In genomic region chr5:132979976-132980375, GRCh38 we compare ENCODE assay signal across 27 cellular contexts.
"Had no signal": no experiment of that assay in that cellular context is flagged by ENCODE, and none has a peak within 500 bp of the region (broad histone marks: within the 10 kb centered on the region; RNA-seq: fewer than 3 reads in every experiment).

No MANE protein-coding gene starts in this region.

- H3K9me3 ChIP-seq: neutrophil, pancreas, prostate gland, right lobe of liver, thoracic aorta, thyroid gland, vagina had no signal

- H3K4me3 Mint-ChIP-seq: naive thymus-derived CD8-positive, alpha-beta T cell; natural killer cell treated with Interleukin-12 subunit alpha and Interleukin-12 subunit beta and Interleukin-15 and Interleukin-18, amount 100 ng/mL, for 72 hours; nephron progenitor cell; neural crest cell; stimulated activated effector memory CD8-positive, alpha-beta T cell treated with anti-CD3 and anti-CD28 coated beads, Interleukin-12 subunit alpha, Interleukin-12 subunit beta, amount 100 ng/mL, for 72 hours; stimulated activated naive B cell treated with anti-CD40 and anti-IgM and Interleukin-4, amounts not matched to agents 10 μg/mL and 1 μg/mL and 100 μg/mL, for 72 hours; stimulated activated naive CD8-positive, alpha-beta T cell treated with anti-CD3 and anti-CD28 coated beads, Interleukin-15, Interleukin-2, amounts not matched to agents 100 ng/mL and 50 ng/mL, for 24 hours had no signal

- H3K27ac ChIP-seq: neutrophil, pancreas, prostate gland, right lobe of liver, sigmoid colon, stomach, thoracic aorta, thyroid gland, tibial nerve, upper lobe of left lung, vagina had no signal

- H3K36me3 Mint-ChIP-seq: stimulated activated effector memory CD8-positive, alpha-beta T cell treated with anti-CD3 and anti-CD28 coated beads, Interleukin-12 subunit alpha, Interleukin-12 subunit beta, amount 100 ng/mL, for 72 hours had no signal

- H3K27me3 Mint-ChIP-seq: natural killer cell treated with Interleukin-12 subunit alpha and Interleukin-12 subunit beta and Interleukin-15 and Interleukin-18, amount 100 ng/mL, for 72 hours; stimulated activated naive B cell treated with anti-CD40 and anti-IgM and Interleukin-4, amounts not matched to agents 10 μg/mL and 1 μg/mL and 100 μg/mL, for 72 hours; stimulated activated naive CD8-positive, alpha-beta T cell treated with anti-CD3 and anti-CD28 coated beads, Interleukin-15, Interleukin-2, amounts not matched to agents 100 ng/mL and 50 ng/mL, for 24 hours had no signal

- H3K27me3 ChIP-seq: neutrophil, pancreas, right lobe of liver, sigmoid colon, stomach, thyroid gland, tibial nerve, upper lobe of left lung, vagina had no signal

- H3K4me1 ChIP-seq: pancreas, prostate gland, right lobe of liver, sigmoid colon, stomach, thyroid gland, tibial nerve, upper lobe of left lung, vagina had no signal

- ATAC-seq: naive thymus-derived CD8-positive, alpha-beta T cell; natural killer cell treated with Interleukin-12 subunit alpha and Interleukin-12 subunit beta and Interleukin-15 and Interleukin-18, amount 100 ng/mL, for 72 hours; right cardiac atrium; stimulated activated effector memory CD8-positive, alpha-beta T cell treated with anti-CD3 and anti-CD28 coated beads, Interleukin-12 subunit alpha, Interleukin-12 subunit beta, amount 100 ng/mL, for 72 hours had no signal

- H3K4me3 ChIP-seq: pancreas, prostate gland, right lobe of liver, sigmoid colon, stomach, thoracic aorta, thyroid gland, tibial nerve, upper lobe of left lung, vagina had no signal

- DNase-seq: naive thymus-derived CD8-positive, alpha-beta T cell; nephron progenitor cell; nucleus accumbens; pancreas; right cardiac atrium; right lobe of liver; sigmoid colon; small intestine; stimulated activated CD4-positive, alpha-beta T cell treated with anti-CD3 and anti-CD28 coated beads, Interleukin-15, amount 100 ng/mL, for 24 hours; stimulated activated CD4-positive, alpha-beta T cell treated with anti-CD3 and anti-CD28 coated beads, Interleukin-2, amount 100 ng/mL, for 24 hours; stimulated activated CD4-positive, alpha-beta T cell treated with anti-CD3 and anti-CD28 coated beads, Interleukin-2, amount 100 ng/mL, for 48 hours; stimulated activated CD4-positive, alpha-beta T cell treated with anti-CD3 and anti-CD28 coated beads, Interleukin-4, amount 100 ng/mL, for 24 hours; stimulated activated naive B cell treated with anti-CD40 and anti-IgM and Interleukin-4, amounts not matched to agents 10 μg/mL and 1 μg/mL and 100 μg/mL, for 72 hours; stimulated activated naive CD4-positive, alpha-beta T cell treated with Interleukin-2 at 50 U/mL for 16 hours; stomach; thyroid gland; upper lobe of left lung had no signal

- H3K9me3 Mint-ChIP-seq: natural killer cell treated with Interleukin-12 subunit alpha and Interleukin-12 subunit beta and Interleukin-15 and Interleukin-18, amount 100 ng/mL, for 72 hours; stimulated activated naive CD8-positive, alpha-beta T cell treated with anti-CD3 and anti-CD28 coated beads, Interleukin-15, Interleukin-2, amounts not matched to agents 100 ng/mL and 50 ng/mL, for 24 hours had no signal

- FAIRE-seq: pancreas, small intestine, urothelium cell line had no signal

- H3K4me1 Mint-ChIP-seq: naive thymus-derived CD8-positive, alpha-beta T cell; nephron progenitor cell; neural crest cell; stimulated activated effector memory CD8-positive, alpha-beta T cell treated with anti-CD3 and anti-CD28 coated beads, Interleukin-12 subunit alpha, Interleukin-12 subunit beta, amount 100 ng/mL, for 72 hours had no signal

- H3K36me3 ChIP-seq: neutrophil, pancreas, prostate gland, right lobe of liver, sigmoid colon, stomach, thoracic aorta, thyroid gland, tibial nerve, upper lobe of left lung, vagina had no signal

- H3K27ac Mint-ChIP-seq: naive thymus-derived CD8-positive, alpha-beta T cell; natural killer cell treated with Interleukin-12 subunit alpha and Interleukin-12 subunit beta and Interleukin-15 and Interleukin-18, amount 100 ng/mL, for 72 hours; nephron progenitor cell; stimulated activated effector memory CD8-positive, alpha-beta T cell treated with anti-CD3 and anti-CD28 coated beads, Interleukin-12 subunit alpha, Interleukin-12 subunit beta, amount 100 ng/mL, for 72 hours; stimulated activated naive B cell treated with anti-CD40 and anti-IgM and Interleukin-4, amounts not matched to agents 10 μg/mL and 1 μg/mL and 100 μg/mL, for 72 hours; stimulated activated naive CD8-positive, alpha-beta T cell treated with anti-CD3 and anti-CD28 coated beads, Interleukin-15, Interleukin-2, amounts not matched to agents 100 ng/mL and 50 ng/mL, for 24 hours had no signal
